Comparison of ENCODE assay signal across 8 cellular contexts in genomic region chr6:39361657-39362486, GRCh38. TPM values are rescaled to one million over a fixed set of nuclear protein-coding genes. Genes with fewer than 3 reads are reported as not detected.
DNase-seq lines count a peak whose midpoint lies in the region; ATAC-seq and TF ChIP-seq lines count a peak whose summit lies in the region.

No MANE protein-coding gene starts in this region.

- no peaks in the 10 kb centered on the region for H3K36me3 ChIP-seq in BLaER1 treated with 17β-estradiol and CSF1 and Interleukin-3, amounts not matched to agents 10 nM and 100 nM
- no peaks in the 10 kb centered on the region for H3K36me3 ChIP-seq in Peyer's patch
- H3K36me3 ChIP-seq in heart left ventricle: no peaks in the 10 kb centered on the region

- H3K4me2 ChIP-seq in BLaER1 treated with 17β-estradiol and CSF1 and Interleukin-3, amounts not matched to agents 10 nM and 100 nM: peak overlapping the region; percentile 2 to 78 (median 39); a peak in 16 of 22 replicates

- no peak overlapping the region for H3K27ac ChIP-seq in BLaER1 treated with 17β-estradiol and CSF1 and Interleukin-3, amounts not matched to agents 10 nM and 100 nM
- H3K27ac ChIP-seq in Peyer's patch: no peak overlapping the region
- H3K27ac ChIP-seq in heart left ventricle: no peak overlapping the region

- DNase-seq in GM19238 (ENCODE audit: insufficient read length, low spot score): peak; percentile 66
- DNase-seq in Kasumi-1 (lab: John Stamatoyannopoulos, UW): peak; percentile 76 to 79
- DNase-seq in Peyer's patch: peak; percentile 29 to 75 (median 71)
- DNase-seq in activated naive CD4-positive, alpha-beta T cell treated with anti-CD3 and anti-CD28 coated beads, Interleukin-2, amount 50 U/mL, for 16 hours: peak; percentile 53
- DNase-seq in heart left ventricle: peak; percentile 45 to 68 (median 61)
- DNase-seq in posterior cingulate gyrus: peak; percentile 49 to 96 (median 78)
- DNase-seq in GOT3 (lab: John Stamatoyannopoulos, UW): no peak

- TF ChIP-seq POLR2A in Peyer's patch (IDR thresholded peaks at IDR 0.05): no peak
- no peak for TF ChIP-seq POLR2A in heart left ventricle (IDR thresholded peaks at IDR 0.05)

- no peak overlapping the region for H3K4me3 ChIP-seq in BLaER1 treated with 17β-estradiol and CSF1 and Interleukin-3, amounts not matched to agents 10 nM and 100 nM
- H3K4me3 ChIP-seq in Peyer's patch (no peak overlapping the region), heart left ventricle (no peak overlapping the region)

- 32 to 45% (median 36%) methylated on average over 16 to 21 of the region's 21 CpGs for WGBS in heart left ventricle, 4 donors

- H3K4me1 ChIP-seq in BLaER1 treated with 17β-estradiol and CSF1 and Interleukin-3, amounts not matched to agents 10 nM and 100 nM: peaks cover 0 to 16% (median 12%) of the 10 kb centered on the region in 10 experiments; a peak in 15 of 20 replicates
- H3K4me1 ChIP-seq in Peyer's patch (no peaks in the 10 kb centered on the region), heart left ventricle (peaks cover 0 to 12% (median 3%) of the 10 kb centered on the region in 12 donors)

- no peaks in the 10 kb centered on the region; a peak in 1 of 22 replicates for H4K20me1 ChIP-seq in BLaER1 treated with 17β-estradiol and CSF1 and Interleukin-3, amounts not matched to agents 10 nM and 100 nM

- 0 out of 22 replicates have a peak overlapping the region, but pooled peaks of 1 of the 11 experiments have one; percentile 4 for H3K9ac ChIP-seq in BLaER1 treated with 17β-estradiol and CSF1 and Interleukin-3, amounts not matched to agents 10 nM and 100 nM

- peak in 5 of 6 experiments; percentile 13 to 77 (median 68) for TF ChIP-seq CTCF in Peyer's patch (IDR thresholded peaks at IDR 0.05)
- peak; percentile 64 to 82 (median 76) for TF ChIP-seq CTCF in heart left ventricle (IDR thresholded peaks at IDR 0.05)

- H3K9me3 ChIP-seq in BLaER1 treated with 17β-estradiol and CSF1 and Interleukin-3, amounts not matched to agents 10 nM and 100 nM (replicated peaks in 1 of 11): no peaks in the 10 kb centered on the region
- H3K9me3 ChIP-seq in Peyer's patch (no peaks in the 10 kb centered on the region), heart left ventricle (no peaks in the 10 kb centered on the region)

- peak; percentile 27 to 89 (median 76) for ATAC-seq in heart left ventricle

- intact Hi-C loops in heart left ventricle (cut with DNase I): loop anchor here in 8 of 10 donors (5.0 to 10.0 kb wide), 5 partner anchors 363 to 1673 kb away; partner anchors contain the start of genes KIF6 (in 1 of the 8) and UNC5CL (in 1 of the 8)
- intact Hi-C loops in posterior cingulate gyrus (cut with DNase I): loop anchor here (5.0 to 10.0 kb wide), 4 partner anchors 530 to 1703 kb away; no protein-coding TSS in a partner anchor

- H3K27me3 ChIP-seq in BLaER1 treated with 17β-estradiol and CSF1 and Interleukin-3, amounts not matched to agents 10 nM and 100 nM: no peaks in the 10 kb centered on the region
- H3K27me3 ChIP-seq in Peyer's patch (no peaks in the 10 kb centered on the region), heart left ventricle (peaks cover 0 to 8% (median 0%) of the 10 kb centered on the region in 9 donors)

RNA-seq across cellular contexts. Expression of gene KCNK16, which starts 39.4 kb away (rescaled TPM):
- total RNA-seq in Peyer's patch (not detected), heart left ventricle (not detected)
- polyA plus RNA-seq in heart left ventricle: not detected

RNA-seq across cellular contexts. Expression of gene KCNK17, which starts 47.7 kb away (rescaled TPM):
- total RNA-seq in Peyer's patch (1 to 10 TPM in 2 of 4 donors, under 1 TPM in 1, not detected in 1; 0.67 to 2.1 (median 1.7) TPM), heart left ventricle (under 1 TPM in 4 of 9 donors, not detected in 5; 0.19 to 0.36 (median 0.22) TPM)
- under 1 TPM; 0.06 to 0.34 TPM for polyA plus RNA-seq in heart left ventricle
